ENCODE assay signal across 8 cellular contexts in the genomic region with DNA sequence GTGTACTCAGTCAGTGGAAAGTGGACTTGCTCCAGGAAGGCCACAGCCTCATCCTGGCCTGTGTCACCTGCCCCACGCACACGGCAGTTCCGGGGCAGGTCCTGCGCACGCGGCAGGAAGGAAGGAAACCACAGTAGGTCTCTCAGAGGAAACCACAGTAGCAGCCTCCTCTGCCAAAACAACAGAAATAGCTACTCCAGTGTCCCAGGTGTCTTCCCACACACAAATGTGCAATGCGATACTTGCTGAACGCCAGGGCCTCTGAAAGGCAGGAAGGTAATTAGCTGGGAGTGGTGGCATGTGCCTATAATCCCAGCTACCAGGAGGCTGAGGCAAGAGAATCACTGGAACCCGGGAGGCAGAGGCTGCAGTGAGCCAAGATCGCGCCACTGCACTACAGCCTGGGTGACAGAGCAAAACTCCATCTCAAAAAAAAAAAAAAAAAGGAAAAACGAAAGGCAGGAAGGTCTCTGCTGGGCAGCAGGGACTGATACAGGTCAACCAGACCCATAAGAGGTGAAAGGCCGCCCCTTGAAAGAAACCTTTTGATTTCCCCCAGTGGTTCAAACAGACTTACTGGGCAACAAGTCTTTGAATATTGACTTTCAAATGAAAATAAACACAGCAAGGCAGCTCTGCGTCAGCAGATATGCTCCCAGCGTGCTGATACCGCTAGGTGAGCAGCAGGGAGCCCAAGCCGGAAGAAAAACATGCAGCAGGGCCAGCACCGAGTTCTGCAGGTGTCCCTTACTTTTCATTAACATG. TPM values are rescaled to one million over a fixed set of nuclear protein-coding genes. Genes with fewer than 3 reads are reported as not detected.
DNase-seq lines count a peak whose midpoint lies in the region; ATAC-seq and TF ChIP-seq lines count a peak whose summit lies in the region.

No MANE protein-coding gene starts in this region.

- H3K4me3 ChIP-seq in CD8-positive, alpha-beta T cell (ENCODE audit: low read depth, low read length): peak overlapping the region; percentile 52
- H3K4me3 ChIP-seq in lower lobe of right lung (no peak overlapping the region), thymus (ENCODE audit: low read length) (peak overlapping the region; percentile 29), osteoblast (ENCODE audit: insufficient read depth, low read length) (no peak overlapping the region)

- peaks cover 3% of the 10 kb centered on the region for H3K36me3 Mint-ChIP-seq in CD8-positive, alpha-beta T cell

- no peaks in the 10 kb centered on the region for H3K36me3 ChIP-seq in CD8-positive, alpha-beta T cell (ENCODE audit: insufficient read depth, low read length)
- H3K36me3 ChIP-seq in lower lobe of right lung: peaks cover 3% of the 10 kb centered on the region
- H3K36me3 ChIP-seq in thymus (ENCODE audit: control insufficient read depth, insufficient read depth): no peaks in the 10 kb centered on the region
- H3K36me3 ChIP-seq in osteoblast (ENCODE audit: insufficient read depth, low read length): no peaks in the 10 kb centered on the region

- 14% methylated on average over 18 of the region's 18 CpGs for WGBS in thymus

- H3K4me2 ChIP-seq in osteoblast (ENCODE audit: insufficient read depth, low read length): no peak overlapping the region

- peak overlapping the region; percentile 81 for H3K4me3 Mint-ChIP-seq in CD8-positive, alpha-beta T cell

- H2AFZ ChIP-seq in osteoblast (ENCODE audit: low read length): no peak overlapping the region

- H3K27ac Mint-ChIP-seq in CD8-positive, alpha-beta T cell: peak overlapping the region; percentile 98

- no peaks in the 10 kb centered on the region for H3K9me3 Mint-ChIP-seq in CD8-positive, alpha-beta T cell

- no peaks in the 10 kb centered on the region for H3K27me3 ChIP-seq in CD8-positive, alpha-beta T cell (ENCODE audit: insufficient read depth, low read length)
- H3K27me3 ChIP-seq in lower lobe of right lung (ENCODE audit: low read depth): no peaks in the 10 kb centered on the region
- no peaks in the 10 kb centered on the region for H3K27me3 ChIP-seq in thymus (ENCODE audit: control insufficient read depth, insufficient read depth)
- H3K27me3 ChIP-seq in osteoblast (ENCODE audit: insufficient read depth, low read length): no peaks in the 10 kb centered on the region

- TF ChIP-seq CTCF in CD8-positive, alpha-beta T cell (IDR thresholded peaks at IDR 0.05): no peak
- no peak for TF ChIP-seq CTCF in lower lobe of right lung (IDR thresholded peaks at IDR 0.05)
- TF ChIP-seq CTCF in osteoblast (IDR thresholded peaks at IDR 0.05; ENCODE audit: extremely low read depth, low read depth, low read length): no peak

- intact Hi-C loops in CD8-positive, alpha-beta T cell (cut with DNase I, micrococcal nuclease): loop anchor here (1.0 to 10.0 kb wide), 12 partner anchors 49 to 521 kb away; partner anchors contain the start of genes CRYL1 (in 2 of the 2), EEF1AKMT1 (in 2 of the 2), IL17D (in 2 of the 2) and ZMYM2 (in 2 of the 2)
- intact Hi-C loops in lower lobe of right lung (cut with DNase I): no loop called here

- no peaks in the 10 kb centered on the region for H3K27me3 Mint-ChIP-seq in CD8-positive, alpha-beta T cell (ENCODE audit: low read depth)

- no peaks in the 10 kb centered on the region for H3K79me2 ChIP-seq in osteoblast (ENCODE audit: insufficient read depth, low read length)

- peaks cover 34% of the 10 kb centered on the region for H3K4me1 ChIP-seq in CD8-positive, alpha-beta T cell (ENCODE audit: insufficient read depth, low read length)
- H3K4me1 ChIP-seq in lower lobe of right lung: no peaks in the 10 kb centered on the region
- H3K4me1 ChIP-seq in thymus (ENCODE audit: control insufficient read depth, insufficient read depth, low read length): peaks cover 49% of the 10 kb centered on the region
- H3K4me1 ChIP-seq in osteoblast (ENCODE audit: insufficient read depth, low read length): no peaks in the 10 kb centered on the region

- POLR2A ChIA-PET in CD8-positive, alpha-beta T cell (lab: Charles Lee): interaction anchor here (0.7 to 1.6 kb wide), 17 partner anchors 11 to 1128 kb away, joined by 3 to 7 read pairs (median 4); partner anchors contain the start of genes CRYL1, EEF1AKMT1, IFT88 and IL17D

- peak; percentile 88 for ATAC-seq in CD8-positive, alpha-beta T cell
- ATAC-seq in GM21360 (IDR thresholded peaks at IDR 0.05; ENCODE audit: unreplicated experiment) (peak; percentile 89), HG03565 (IDR thresholded peaks at IDR 0.05; ENCODE audit: unreplicated experiment) (peak; percentile 95), lower lobe of right lung (peak; percentile 68 to 76)

- H3K27ac ChIP-seq in CD8-positive, alpha-beta T cell (ENCODE audit: low read depth, low read length): peak overlapping the region; percentile 91
- H3K27ac ChIP-seq in lower lobe of right lung: no peak overlapping the region
- H3K27ac ChIP-seq in thymus (ENCODE audit: low read depth): peak overlapping the region; percentile 98
- H3K27ac ChIP-seq in osteoblast (ENCODE audit: low read depth, low read length): no peak overlapping the region

- H4K20me1 ChIP-seq in osteoblast (ENCODE audit: insufficient read depth, low read length): no peaks in the 10 kb centered on the region

- peaks cover 63% of the 10 kb centered on the region for H3K4me1 Mint-ChIP-seq in CD8-positive, alpha-beta T cell (ENCODE audit: low read depth)

- no peaks in the 10 kb centered on the region for H3K9me3 ChIP-seq in CD8-positive, alpha-beta T cell (ENCODE audit: low read length)
- H3K9me3 ChIP-seq in lower lobe of right lung (no peaks in the 10 kb centered on the region), thymus (ENCODE audit: control insufficient read depth) (no peaks in the 10 kb centered on the region), osteoblast (ENCODE audit: low read depth, low read length) (no peaks in the 10 kb centered on the region)

- peak; percentile 48 to 89 (median 68) for DNase-seq in CD8-positive, alpha-beta T cell
- DNase-seq in activated CD8-positive, alpha-beta memory T cell treated with anti-CD3 and anti-CD28 coated beads, Interleukin-2, amount 50 U/mL, for 1 hour (ENCODE audit: extremely low read depth): peak; percentile 45
- no peak for DNase-seq in lower lobe of right lung
- DNase-seq in osteoblast (ENCODE audit: insufficient read length, low spot score, missing footprints): no peak
- no peak for DNase-seq in ureter (ENCODE audit: low spot score)

- CTCF ChIA-PET in CD8-positive, alpha-beta T cell (lab: Charles Lee): interaction anchor here (0.7 to 3.1 kb wide), 7 partner anchors 14 to 701 kb away, joined by 3 to 18 read pairs (median 4); no protein-coding TSS in a partner anchor

RNA-seq across cellular contexts. Expression of gene CRYL1, which starts 49.5 kb away (rescaled TPM):
- total RNA-seq in CD8-positive, alpha-beta T cell: 1 to 10 TPM; 8.0 to 8.5 TPM
- 24.9 TPM for total RNA-seq in lower lobe of right lung
- 17.5 TPM for polyA plus RNA-seq in thymus
- 12.7 and 13.0 TPM in 2 replicates for total RNA-seq in osteoblast
- 35.0 TPM for total RNA-seq in ureter

Comparison
In these comparisons a context has a peak if more than half of its experiments do, and no peak if none do; other contexts are left out.
1. DNase-seq: peak in CD8-positive, alpha-beta T cell (7 of 7) and activated CD8-positive, alpha-beta memory T cell treated with anti-CD3 and anti-CD28 coated beads, Interleukin-2, amount 50 U/mL, for 1 hour (single experiment); none in lower lobe of right lung (single experiment), osteoblast (single experiment) and ureter (single experiment).
2. H3K27ac ChIP-seq: peak in CD8-positive, alpha-beta T cell (single experiment) and thymus (single experiment); none in lower lobe of right lung (single experiment) and osteoblast (single experiment).
3. H3K4me3 ChIP-seq: peak in CD8-positive, alpha-beta T cell (single experiment) and thymus (single experiment); none in lower lobe of right lung (single experiment) and osteoblast (single experiment).
4. Peak in every context shown above with its lines, with median percentiles within 50 percentile points of each other: ATAC-seq.